Comparison of ENCODE assay signal across 8 cellular contexts in genomic region chrX:107627792-107628661, GRCh38. TPM values are rescaled to one million over a fixed set of nuclear protein-coding genes. Genes with fewer than 3 reads are reported as not detected.
DNase-seq lines count a peak whose midpoint lies in the region; ATAC-seq and TF ChIP-seq lines count a peak whose summit lies in the region.

Gene PRPS1 (plus strand): TSS chrX:107628510. CDS start chrX:107628629, 119 bp downstream.

- CTCF ChIA-PET in activated naive CD4-positive, alpha-beta T cell treated with anti-CD3 and anti-CD28 coated beads for 36 hours (lab: Charles Lee) = interaction anchor here (0.6 to 2.1 kb wide), 5 partner anchors 27 to 392 kb away, joined by 3 to 8 read pairs (median 4); no protein-coding TSS in a partner anchor

- ATAC-seq in gastroesophageal sphincter = peak; percentile 99

- H3K4me1 Mint-ChIP-seq in activated naive CD4-positive, alpha-beta T cell treated with anti-CD3 and anti-CD28 coated beads for 36 hours (ENCODE audit: low read depth) = peaks cover 26% of the 10 kb centered on the region

- peak within 1 kb of the TSS; percentile 95 for H3K27ac Mint-ChIP-seq in activated naive CD4-positive, alpha-beta T cell treated with anti-CD3 and anti-CD28 coated beads for 36 hours

- TF ChIP-seq CTCF in HFF-Myc (IDR thresholded peaks at IDR 0.05; ENCODE audit: low read depth, low read length, missing control alignments) (no peak), gastroesophageal sphincter (IDR thresholded peaks at IDR 0.05) (no peak)

- 10 to 44% methylated on average over 3 to 21 of the region's 38 CpGs for WGBS in gastroesophageal sphincter (ENCODE audit: low coverage in 1 of 2), 2 donors

- no peaks in the 10 kb centered on the region for H3K9me3 ChIP-seq in gastroesophageal sphincter

- H3K4me1 ChIP-seq in gastroesophageal sphincter = peaks cover 0 to 17% (median 0%) of the 10 kb centered on the region in 3 donors

- H3K27ac ChIP-seq in gastroesophageal sphincter = peak within 1 kb of the TSS; percentile 63 to 89 (median 84)

- peak; percentile 92 for DNase-seq in GM03348 (ENCODE audit: low spot score)
- peak; percentile 80 for DNase-seq in HFF-Myc (ENCODE audit: extremely low read depth, low read depth)
- peak; percentile 95 for DNase-seq in NAMALWA (ENCODE audit: low spot score)
- peak; percentile 95 for DNase-seq in SK-N-DZ (ENCODE audit: low spot score)
- peak; percentile 94 for DNase-seq in activated naive CD4-positive, alpha-beta T cell treated with anti-CD3 and anti-CD28 coated beads for 36 hours
- DNase-seq in non-pigmented ciliary epithelial cell (ENCODE audit: low read depth) = peak; percentile 71
- peak; percentile 86 for DNase-seq in superior temporal gyrus (ENCODE audit: extremely low spot score)

- H3K27me3 ChIP-seq in gastroesophageal sphincter = no peaks in the 10 kb centered on the region

- peak within 1 kb of the TSS; percentile 91 for H3K4me3 Mint-ChIP-seq in activated naive CD4-positive, alpha-beta T cell treated with anti-CD3 and anti-CD28 coated beads for 36 hours

- no peaks in the 10 kb centered on the region for H3K9me3 Mint-ChIP-seq in activated naive CD4-positive, alpha-beta T cell treated with anti-CD3 and anti-CD28 coated beads for 36 hours

- no peaks in the 10 kb centered on the region for H3K36me3 ChIP-seq in gastroesophageal sphincter

- H3K27me3 Mint-ChIP-seq in activated naive CD4-positive, alpha-beta T cell treated with anti-CD3 and anti-CD28 coated beads for 36 hours (ENCODE audit: low read depth) = no peaks in the 10 kb centered on the region

- TF ChIP-seq EP300 in gastroesophageal sphincter (IDR thresholded peaks at IDR 0.05) = no peak

- H3K4me3 ChIP-seq in HFF-Myc (replicated peaks; ENCODE audit: low read depth, low read length) = peak within 1 kb of the TSS; percentile 67
- peak within 1 kb of the TSS; percentile 64 to 80 for H3K4me3 ChIP-seq in gastroesophageal sphincter

- peak; percentile 19 to 47 for TF ChIP-seq POLR2A in gastroesophageal sphincter (IDR thresholded peaks at IDR 0.05)

- intact Hi-C loops in activated naive CD4-positive, alpha-beta T cell treated with anti-CD3 and anti-CD28 coated beads for 36 hours (cut with micrococcal nuclease) = loop anchor here (1.0 to 5.0 kb wide), 13 partner anchors 46 to 1016 kb away; partner anchors contain the start of genes ATG4A, DNAAF6, MID2 and MORC4

- peaks cover 6% of the 10 kb centered on the region for H3K36me3 Mint-ChIP-seq in activated naive CD4-positive, alpha-beta T cell treated with anti-CD3 and anti-CD28 coated beads for 36 hours (ENCODE audit: low read depth)

RNA-seq across cellular contexts. Expression of gene PRPS1, which starts in this region (rescaled TPM):
- 119 and 144 TPM in 2 replicates for polyA plus RNA-seq in SK-N-DZ (2014; cell fraction: cytosol; rRNA removed)
- polyA plus RNA-seq in SK-N-DZ (2014; cell fraction: nucleus; rRNA removed) = 47.8 and 56.1 TPM in 2 replicates
- total RNA-seq in activated naive CD4-positive, alpha-beta T cell treated with anti-CD3 and anti-CD28 coated beads for 36 hours = 100 to 1,000 TPM; 195 to 196 TPM
- 10 to 100 TPM; 23.5 to 33.4 (median 27.5) TPM for total RNA-seq in gastroesophageal sphincter

Comparison
In these comparisons a context has a peak if more than half of its experiments do, and no peak if none do; other contexts are left out.
1. Peak in every context shown above with its lines: DNase-seq, ATAC-seq, H3K4me3 ChIP-seq and H3K27ac ChIP-seq.
2. RNA of gene PRPS1 (total RNA-seq): 195 to 196 TPM in activated naive CD4-positive, alpha-beta T cell treated with anti-CD3 and anti-CD28 coated beads for 36 hours; 23.5 to 33.4 TPM in gastroesophageal sphincter; every median in the first group is over 4 times any median in the second.